ENCODE assay signal across 14 cellular contexts in the genomic region with DNA sequence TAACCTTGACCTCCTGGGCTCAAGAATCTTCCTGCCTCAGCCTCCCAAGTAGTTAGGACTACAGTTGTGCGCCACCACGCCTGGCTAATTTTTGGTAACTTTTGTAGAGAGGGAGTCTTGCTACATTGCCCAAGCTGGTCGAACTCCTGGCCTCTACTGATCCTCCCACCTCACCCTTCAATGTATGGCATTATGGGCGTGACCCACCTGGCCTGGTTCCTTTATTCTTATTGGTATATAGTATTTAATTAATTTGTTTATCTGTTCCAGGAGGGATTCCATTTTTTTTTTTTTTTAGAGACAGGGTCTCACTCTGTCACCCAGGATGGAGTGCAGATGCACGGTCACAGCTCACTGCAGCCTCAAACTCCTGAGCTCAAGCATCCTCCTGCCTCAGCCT.
"Had no signal": no experiment of that assay in that cellular context is flagged by ENCODE, and none has a peak within 500 bp of the region (broad histone marks: within the 10 kb centered on the region; RNA-seq: fewer than 3 reads in every experiment).

No MANE protein-coding gene starts in this region.

- H3K4me3 ChIP-seq: dorsolateral prefrontal cortex, SK-N-MC, testis had no signal

- H3K27me3 ChIP-seq: dorsolateral prefrontal cortex, neutrophil, testis had no signal

- H3K4me1 ChIP-seq: testis had no signal

- H3K9me3 ChIP-seq: neutrophil, testis had no signal

- ATAC-seq: esophagus mucosa; naive thymus-derived CD4-positive, alpha-beta T cell; right cardiac atrium; T-cell had no signal

- DNase-seq: activated CD4-positive, alpha-beta T cell treated with anti-CD3 and anti-CD28 coated beads for 4 hours; activated naive CD4-positive, alpha-beta T cell treated with anti-CD3 and anti-CD28 coated beads, Interleukin-2, amount 10 ng/mL, durations not matched to agents 7 days and 5 days; amygdala; immature natural killer cell; left cardiac atrium; naive thymus-derived CD4-positive, alpha-beta T cell; right cardiac atrium; stimulated activated naive CD4-positive, alpha-beta T cell treated with Interleukin-2 at 50 U/mL for 16 hours; T-cell; testis had no signal

- H3K27ac ChIP-seq: dorsolateral prefrontal cortex, neutrophil, SK-N-MC, testis had no signal
